Comparison of ENCODE assay signal across 12 cellular contexts in the genomic region with DNA sequence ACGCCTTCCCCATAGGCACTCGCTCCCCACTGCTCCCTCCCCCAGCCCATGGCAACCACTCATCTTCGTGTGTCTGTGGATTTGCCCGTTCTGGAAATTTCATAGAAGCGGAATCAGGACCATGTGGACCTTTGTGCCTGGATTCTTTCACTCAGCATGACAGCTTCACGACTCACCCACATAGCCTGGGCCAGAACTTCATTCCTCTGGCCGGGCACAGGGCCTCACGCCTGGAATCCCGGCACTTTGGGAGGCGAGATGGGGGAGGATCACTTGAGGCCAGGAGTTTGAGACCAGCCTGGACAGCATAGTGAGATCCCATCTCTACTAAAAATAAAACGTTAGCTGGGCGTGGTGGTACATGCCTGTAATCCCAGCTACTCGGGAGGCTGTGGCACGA. TPM values are rescaled to one million over a fixed set of nuclear protein-coding genes. Genes with fewer than 3 reads are reported as not detected.
DNase-seq lines count a peak whose midpoint lies in the region; ATAC-seq lines count a peak whose summit lies in the region.
"Had no signal": no experiment of that assay in that cellular context is flagged by ENCODE, and none has a peak within 500 bp of the region (broad histone marks: within the 10 kb centered on the region; RNA-seq: fewer than 3 reads in every experiment).

No MANE protein-coding gene starts in this region.

- DNase-seq in T-helper 2 cell treated with Interferon-gamma antibody and Interleukin-4, amounts not matched to agents 5 μg/mL and 100 μg/mL, for 36 hours (ENCODE audit: low spot score) = no peak
- no peak for DNase-seq in T-helper 2 cell
- DNase-seq in naive thymus-derived CD8-positive, alpha-beta T cell = no peak
- no peak for DNase-seq in C1 segment of cervical spinal cord (lab: John Stamatoyannopoulos, UW)
- DNase-seq: effector CD8-positive, alpha-beta T cell; NCI-H1092; NCI-H345 had no signal

- POLR2A ChIA-PET in naive thymus-derived CD8-positive, alpha-beta T cell (lab: Charles Lee) = interaction anchor here (0.7 to 2.7 kb wide), 3 partner anchors 14 to 397 kb away, joined by 4 to 19 read pairs (median 4); no protein-coding TSS in a partner anchor

- H3K36me3 Mint-ChIP-seq in T-helper 2 cell treated with Interferon-gamma antibody and Interleukin-4, amounts not matched to agents 5 μg/mL and 100 μg/mL, for 36 hours (ENCODE audit: low read depth) = no peaks in the 10 kb centered on the region
- H3K36me3 Mint-ChIP-seq in activated T-helper 17 cell treated with anti-CD3 and anti-CD28 coated beads, Interleukin-2, amount 50 U/mL, for 72 hours (ENCODE audit: low read depth) = no peaks in the 10 kb centered on the region
- H3K36me3 Mint-ChIP-seq in naive thymus-derived CD8-positive, alpha-beta T cell = no peaks in the 10 kb centered on the region

- H3K27ac Mint-ChIP-seq in T-helper 2 cell treated with Interferon-gamma antibody and Interleukin-4, amounts not matched to agents 5 μg/mL and 100 μg/mL, for 36 hours = no peak overlapping the region
- H3K27ac Mint-ChIP-seq in activated T-helper 17 cell treated with anti-CD3 and anti-CD28 coated beads, Interleukin-2, amount 50 U/mL, for 72 hours = no peak overlapping the region
- peak overlapping the region in 7 of 10 donors; percentile 18 to 96 (median 88) for H3K27ac Mint-ChIP-seq in naive thymus-derived CD8-positive, alpha-beta T cell

- no peak for ATAC-seq in activated T-helper 17 cell treated with anti-CD3 and anti-CD28 coated beads, Interleukin-2, amount 50 U/mL, for 72 hours (replicated peaks)
- no peak for ATAC-seq in naive thymus-derived CD8-positive, alpha-beta T cell
- no peak for ATAC-seq in GM21526 (IDR thresholded peaks at IDR 0.05; ENCODE audit: low FRiP score, unreplicated experiment)

- H3K4me1 Mint-ChIP-seq in T-helper 2 cell treated with Interferon-gamma antibody and Interleukin-4, amounts not matched to agents 5 μg/mL and 100 μg/mL, for 36 hours (ENCODE audit: low read depth) = peaks cover 17% of the 10 kb centered on the region
- H3K4me1 Mint-ChIP-seq in activated T-helper 17 cell treated with anti-CD3 and anti-CD28 coated beads, Interleukin-2, amount 50 U/mL, for 72 hours = peaks cover 4% of the 10 kb centered on the region
- peaks cover 14 to 42% (median 39%) of the 10 kb centered on the region in 4 donors for H3K4me1 Mint-ChIP-seq in naive thymus-derived CD8-positive, alpha-beta T cell

- peaks cover 9% of the 10 kb centered on the region for H3K27me3 Mint-ChIP-seq in T-helper 2 cell treated with Interferon-gamma antibody and Interleukin-4, amounts not matched to agents 5 μg/mL and 100 μg/mL, for 36 hours (ENCODE audit: low read depth)
- H3K27me3 Mint-ChIP-seq in activated T-helper 17 cell treated with anti-CD3 and anti-CD28 coated beads, Interleukin-2, amount 50 U/mL, for 72 hours = peaks cover 4% of the 10 kb centered on the region
- H3K27me3 Mint-ChIP-seq in naive thymus-derived CD8-positive, alpha-beta T cell = peaks cover 0 to 7% (median 0%) of the 10 kb centered on the region in 5 donors

- no peaks in the 10 kb centered on the region for H3K9me3 Mint-ChIP-seq in T-helper 2 cell treated with Interferon-gamma antibody and Interleukin-4, amounts not matched to agents 5 μg/mL and 100 μg/mL, for 36 hours
- no peaks in the 10 kb centered on the region for H3K9me3 Mint-ChIP-seq in activated T-helper 17 cell treated with anti-CD3 and anti-CD28 coated beads, Interleukin-2, amount 50 U/mL, for 72 hours
- H3K9me3 Mint-ChIP-seq in naive thymus-derived CD8-positive, alpha-beta T cell = no peaks in the 10 kb centered on the region

- peak overlapping the region; percentile 86 for H3K4me3 Mint-ChIP-seq in T-helper 2 cell treated with Interferon-gamma antibody and Interleukin-4, amounts not matched to agents 5 μg/mL and 100 μg/mL, for 36 hours
- peak overlapping the region; percentile 77 for H3K4me3 Mint-ChIP-seq in activated T-helper 17 cell treated with anti-CD3 and anti-CD28 coated beads, Interleukin-2, amount 50 U/mL, for 72 hours
- peak overlapping the region in 4 of 10 donors; percentile 14 to 87 (median 80) for H3K4me3 Mint-ChIP-seq in naive thymus-derived CD8-positive, alpha-beta T cell

RNA-seq across cellular contexts. Expression of a gene that starts 12.1 kb away (rescaled TPM):
- not detected for total RNA-seq in activated T-helper 17 cell treated with anti-CD3 and anti-CD28 coated beads, Interleukin-2, amount 50 U/mL, for 72 hours
- 1 to 10 TPM in 1 of 2 experiments, under 1 TPM in 1; 0.58 to 1.1 TPM for total RNA-seq in naive thymus-derived CD8-positive, alpha-beta T cell
- under 1 TPM in 1 of 3 donors, not detected in 2; 0.07 TPM for polyA plus RNA-seq in naive thymus-derived CD8-positive, alpha-beta T cell

RNA-seq across cellular contexts. Expression of a gene that starts 13.1 kb away (rescaled TPM):
- 10 to 100 TPM; 14.6 to 15.6 TPM for total RNA-seq in activated T-helper 17 cell treated with anti-CD3 and anti-CD28 coated beads, Interleukin-2, amount 50 U/mL, for 72 hours
- 1 to 10 TPM; 3.0 to 5.8 TPM for total RNA-seq in naive thymus-derived CD8-positive, alpha-beta T cell
- 10 to 100 TPM; 10.7 to 24.8 (median 14.6) TPM for polyA plus RNA-seq in naive thymus-derived CD8-positive, alpha-beta T cell

RNA-seq across cellular contexts. Expression of a gene that starts 37.6 kb away (rescaled TPM):
- 1 to 10 TPM in 1 of 2 donors, under 1 TPM in 1; 0.78 to 1.0 TPM for total RNA-seq in activated T-helper 17 cell treated with anti-CD3 and anti-CD28 coated beads, Interleukin-2, amount 50 U/mL, for 72 hours
- 1 to 10 TPM in 1 of 2 experiments, under 1 TPM in 1; 0.36 to 1.2 TPM for total RNA-seq in naive thymus-derived CD8-positive, alpha-beta T cell
- polyA plus RNA-seq in naive thymus-derived CD8-positive, alpha-beta T cell = under 1 TPM in 2 of 3 donors, not detected in 1; 0.48 to 0.70 TPM

RNA-seq across cellular contexts. Expression of a gene that starts 42.4 kb away (rescaled TPM):
- 1 to 10 TPM; 1.0 to 1.8 TPM for total RNA-seq in activated T-helper 17 cell treated with anti-CD3 and anti-CD28 coated beads, Interleukin-2, amount 50 U/mL, for 72 hours
- total RNA-seq in naive thymus-derived CD8-positive, alpha-beta T cell = 10 to 100 TPM; 11.0 to 11.1 TPM
- polyA plus RNA-seq in naive thymus-derived CD8-positive, alpha-beta T cell = 1 to 10 TPM in 2 of 3 donors, under 1 TPM in 1; 0.60 to 6.6 (median 3.1) TPM
- total RNA-seq: A172, hepatocyte had no signal
- polyA plus RNA-seq: hepatocyte had no signal

RNA-seq across cellular contexts. Expression of a gene that starts 48.0 kb away (rescaled TPM):
- not detected for total RNA-seq in activated T-helper 17 cell treated with anti-CD3 and anti-CD28 coated beads, Interleukin-2, amount 50 U/mL, for 72 hours
- total RNA-seq in naive thymus-derived CD8-positive, alpha-beta T cell = not detected
- not detected for polyA plus RNA-seq in naive thymus-derived CD8-positive, alpha-beta T cell
- total RNA-seq: A172, hepatocyte, liver had no signal
- polyA plus RNA-seq: hepatocyte had no signal

Comparison
In these comparisons a context has a peak if more than half of its experiments do, and no peak if none do; other contexts are left out.
1. H3K27ac Mint-ChIP-seq: peak in naive thymus-derived CD8-positive, alpha-beta T cell (7 of 10); none in T-helper 2 cell treated with Interferon-gamma antibody and Interleukin-4, amounts not matched to agents 5 μg/mL and 100 μg/mL, for 36 hours (single experiment) and activated T-helper 17 cell treated with anti-CD3 and anti-CD28 coated beads, Interleukin-2, amount 50 U/mL, for 72 hours (single experiment).